In genomic region chr16:81318711-81319110, GRCh38 we compare ENCODE assay signal across 23 cellular contexts. TPM values are rescaled to one million over a fixed set of nuclear protein-coding genes. Genes with fewer than 3 reads are reported as not detected.
DNase-seq lines count a peak whose midpoint lies in the region; ATAC-seq and TF ChIP-seq lines count a peak whose summit lies in the region.
"Had no signal": no experiment of that assay in that cellular context is flagged by ENCODE, and none has a peak within 500 bp of the region (broad histone marks: within the 10 kb centered on the region; RNA-seq: fewer than 3 reads in every experiment).

No MANE protein-coding gene starts in this region.

- no peak for ATAC-seq in heart right ventricle
- no peak for ATAC-seq in naive thymus-derived CD8-positive, alpha-beta T cell
- ATAC-seq: stimulated activated naive CD8-positive, alpha-beta T cell treated with anti-CD3 and anti-CD28 coated beads, Interleukin-15, Interleukin-2, amounts not matched to agents 100 U/mL and 50 U/mL, for 24 hours had no signal

- peaks cover 0 to 5% (median 0%) of the 10 kb centered on the region in 3 donors for H3K36me3 Mint-ChIP-seq in naive thymus-derived CD8-positive, alpha-beta T cell
- H3K36me3 Mint-ChIP-seq: immature natural killer cell had no signal

- no peak for TF ChIP-seq CTCF in HEK293 (tag by site-specific recombination; IDR thresholded peaks at IDR 0.05)
- TF ChIP-seq CTCF in choroid plexus epithelial cell (conservative IDR thresholded peaks at IDR 0.05; ENCODE audit: low read depth, low read length): no peak
- no peak for TF ChIP-seq CTCF in smooth muscle cell (IDR thresholded peaks at IDR 0.05; ENCODE audit: borderline replicate concordance, insufficient read depth, poor library complexity, severe bottlenecking)
- TF ChIP-seq CTCF in heart right ventricle (IDR thresholded peaks at IDR 0.05): no peak

- no peaks in the 10 kb centered on the region for H3K27me3 ChIP-seq in smooth muscle cell (ENCODE audit: low read depth)
- H3K27me3 ChIP-seq in heart right ventricle: no peaks in the 10 kb centered on the region
- H3K27me3 ChIP-seq: tibial artery had no signal

- H2AFZ ChIP-seq in smooth muscle cell (ENCODE audit: low read depth): no peak overlapping the region
- H2AFZ ChIP-seq: PC-9 had no signal

- no peaks in the 10 kb centered on the region for H3K36me3 ChIP-seq in HEK293 (ENCODE audit: control insufficient read depth in 2 of 2, insufficient read depth in 1 of 2, low read length in 2 of 2)
- H3K36me3 ChIP-seq in smooth muscle cell (ENCODE audit: low read depth): no peaks in the 10 kb centered on the region
- no peaks in the 10 kb centered on the region for H3K36me3 ChIP-seq in heart right ventricle
- H3K36me3 ChIP-seq: tibial artery had no signal

- no peak overlapping the region for H3K27ac Mint-ChIP-seq in naive thymus-derived CD8-positive, alpha-beta T cell
- H3K27ac Mint-ChIP-seq: activated naive CD8-positive, alpha-beta T cell treated with anti-CD3 and anti-CD28 coated beads for 36 hours; activated T-helper 1 cell treated with anti-CD3 and anti-CD28 coated beads, Interleukin-12 subunit alpha, Interleukin-12 subunit beta, Interleukin-2, Interleukin-4 antibody, amounts not matched to agents 30 ng/mL and 10 ng/mL and 1 ng/mL, durations not matched to agents 14 hours and 24 hours and 36 hours; immature natural killer cell had no signal

- peaks cover 70% of the 10 kb centered on the region for H3K79me2 ChIP-seq in smooth muscle cell (ENCODE audit: low read depth)

- intact Hi-C loops in posterior cingulate gyrus (cut with DNase I): loop anchor here (5.0 to 10.0 kb wide), 3 partner anchors 114 to 314 kb away; partner anchors contain the start of genes CENPN, CMC2 and GCSH
- intact Hi-C loops in heart right ventricle (cut with DNase I): loop anchor here in 5 of 10 donors (5.0 to 10.0 kb wide), 5 partner anchors 94 to 284 kb away; partner anchors contain the start of gene ATMIN (in 1 of the 5)

- peaks cover 17 to 61% (median 35%) of the 10 kb centered on the region in 4 donors for H3K4me1 Mint-ChIP-seq in naive thymus-derived CD8-positive, alpha-beta T cell

- H3K4me1 ChIP-seq in HEK293 (ENCODE audit: control insufficient read depth, insufficient read depth, low read length) (peaks cover 15% of the 10 kb centered on the region), smooth muscle cell (ENCODE audit: low read depth) (peaks cover 10% of the 10 kb centered on the region), heart right ventricle (peaks cover 0 to 53% (median 20%) of the 10 kb centered on the region in 9 donors)

- peaks cover 74% of the 10 kb centered on the region for H4K20me1 ChIP-seq in smooth muscle cell (ENCODE audit: low read depth)

- no peak overlapping the region for H3K4me2 ChIP-seq in smooth muscle cell

- H3K27ac ChIP-seq in HEK293 (ENCODE audit: extremely low read depth, low read depth, low read length): no peak overlapping the region
- H3K27ac ChIP-seq in smooth muscle cell (ENCODE audit: low read depth): peak overlapping the region; percentile 80
- H3K27ac ChIP-seq in heart right ventricle: no peak overlapping the region
- H3K27ac ChIP-seq: 22Rv1, C4-2B, PC-9, tibial artery had no signal

- 83% methylated on average over 7 of the region's 7 CpGs for WGBS in smooth muscle cell (ENCODE audit: low lambda C conversion rate)
- 79 to 85% methylated on average over 7 of the region's 7 CpGs for WGBS in heart right ventricle, 2 donors

- no peak overlapping the region for H3K4me3 Mint-ChIP-seq in naive thymus-derived CD8-positive, alpha-beta T cell
- H3K4me3 Mint-ChIP-seq: activated naive CD8-positive, alpha-beta T cell treated with anti-CD3 and anti-CD28 coated beads for 36 hours had no signal

- no peaks in the 10 kb centered on the region for H3K9me3 Mint-ChIP-seq in naive thymus-derived CD8-positive, alpha-beta T cell
- H3K9me3 Mint-ChIP-seq: activated naive CD8-positive, alpha-beta T cell treated with anti-CD3 and anti-CD28 coated beads for 36 hours; activated T-helper 1 cell treated with anti-CD3 and anti-CD28 coated beads, Interleukin-12 subunit alpha, Interleukin-12 subunit beta, Interleukin-2, Interleukin-4 antibody, amounts not matched to agents 30 ng/mL and 10 ng/mL and 1 ng/mL, durations not matched to agents 14 hours and 24 hours and 36 hours; immature natural killer cell had no signal

- DNase-seq in DMS 273 (lab: John Stamatoyannopoulos, UW; ENCODE audit: unreplicated experiment): peak; percentile 4
- DNase-seq in DMS 273 treated with DMSO at 0.1 percent for 48 hours (lab: John Stamatoyannopoulos, UW): no peak
- DNase-seq in choroid plexus epithelial cell (ENCODE audit: low read depth): no peak
- no peak for DNase-seq in smooth muscle cell (lab: John Stamatoyannopoulos, UW; ENCODE audit: unreplicated experiment)
- no peak for DNase-seq in posterior cingulate gyrus
- DNase-seq in heart right ventricle: no peak
- DNase-seq in naive thymus-derived CD8-positive, alpha-beta T cell: no peak
- DNase-seq: activated CD4-positive, alpha-beta T cell treated with anti-CD3 and anti-CD28 coated beads for 1 hour; activated naive CD8-positive, alpha-beta T cell treated with anti-CD3 and anti-CD28 coated beads for 36 hours; head of caudate nucleus; immature natural killer cell; NCI-H1436 treated with DMSO at 0.1 percent for 48 hours; NCI-H2171 treated with DMSO at 0.1 percent for 48 hours; NCI-H748 treated with DMSO at 0.1 percent for 48 hours; occipital lobe; stimulated activated CD4-positive, alpha-beta T cell treated with anti-CD3 and anti-CD28 coated beads, Interleukin-2, amount 100 ng/mL, for 24 hours; stimulated activated naive CD8-positive, alpha-beta T cell treated with anti-CD3 and anti-CD28 coated beads, Interleukin-15, Interleukin-2, amounts not matched to agents 100 U/mL and 50 U/mL, for 24 hours; tibial artery had no signal

- H3K9me3 ChIP-seq in HEK293 (ENCODE audit: control insufficient read depth, insufficient read depth, low read depth, low read length): no peaks in the 10 kb centered on the region
- no peaks in the 10 kb centered on the region for H3K9me3 ChIP-seq in smooth muscle cell (replicated peaks; ENCODE audit: low read depth)
- no peaks in the 10 kb centered on the region for H3K9me3 ChIP-seq in heart right ventricle
- H3K9me3 ChIP-seq: tibial artery had no signal

- POLR2A ChIA-PET in HEK293 (lab: Yijun Ruan, JAX): no interaction called here
- POLR2A ChIA-PET in naive thymus-derived CD8-positive, alpha-beta T cell (lab: Charles Lee): no interaction called here

- no peaks in the 10 kb centered on the region for H3F3A ChIP-seq in smooth muscle cell (ENCODE audit: low read depth)

- CTCF ChIA-PET in HEK293 (lab: Yijun Ruan, JAX): interaction anchor here (0.6 to 1.4 kb wide), 6 partner anchors 8 to 129 kb away, joined by 3 to 7 read pairs (median 4); no protein-coding TSS in a partner anchor

- no peak overlapping the region for H3K4me3 ChIP-seq in HEK293 (ENCODE audit: low read depth, low read length)
- H3K4me3 ChIP-seq in choroid plexus epithelial cell (ENCODE audit: low read depth, low read length): peak overlapping the region; percentile 1
- H3K4me3 ChIP-seq in smooth muscle cell: no peak overlapping the region
- no peak overlapping the region for H3K4me3 ChIP-seq in heart right ventricle
- H3K4me3 ChIP-seq: PC-9, tibial artery had no signal

- H3K9ac ChIP-seq in smooth muscle cell (ENCODE audit: low read depth): no peak overlapping the region

- H3K27me3 Mint-ChIP-seq in naive thymus-derived CD8-positive, alpha-beta T cell: no peaks in the 10 kb centered on the region
- H3K27me3 Mint-ChIP-seq: activated naive CD8-positive, alpha-beta T cell treated with anti-CD3 and anti-CD28 coated beads for 36 hours had no signal

TF ChIP-seq in HEK293, 187 proteins besides CTCF, POLR2A, EP300 and RAD21:
- TF ChIP-seq ZNF146 (tag by site-specific recombination; IDR thresholded peaks at IDR 0.05) (no peak), ZNF76 (tag by site-specific recombination; IDR thresholded peaks at IDR 0.05; ENCODE audit: borderline replicate concordance, low read depth) (peak; percentile 35; the same call in 1 of the 2 replicates), ZBTB44 (tag by site-specific recombination; IDR thresholded peaks at IDR 0.05) (peak; percentile 44; the same call in 1 of the 2 replicates), GLIS1 (tag by site-specific recombination; IDR thresholded peaks at IDR 0.05) (peak; percentile 62), ZBTB48 (tag by site-specific recombination; IDR thresholded peaks at IDR 0.05) (peak; percentile 71), IKZF3 (tag by site-specific recombination; IDR thresholded peaks at IDR 0.05) (peak; percentile 56), ZNF138 (tag by site-specific recombination; IDR thresholded peaks at IDR 0.05; ENCODE audit: borderline replicate concordance) (no peak), GLIS2 (tag by site-specific recombination; IDR thresholded peaks at IDR 0.05) (peak; percentile 45; the same call in 1 of the 2 replicates), ZIC2 (tag by site-specific recombination; IDR thresholded peaks at IDR 0.05) (peak; percentile 80)

RNA-seq across cellular contexts. Expression of gene GAN, which starts 3.9 kb away (rescaled TPM):
- total RNA-seq in smooth muscle cell: 14.6 and 16.3 TPM in 2 replicates
- polyA plus RNA-seq in smooth muscle cell: 1.2 and 1.6 TPM in 2 replicates
- total RNA-seq in heart right ventricle: 10 to 100 TPM in 8 of 10 donors, 1 to 10 TPM in 2; 9.7 to 17.7 (median 12.8) TPM
- polyA plus RNA-seq in heart right ventricle: 1 to 10 TPM in 1 of 2 donors, under 1 TPM in 1; 0.94 to 2.3 TPM
- 10 to 100 TPM; 11.3 to 12.0 TPM for total RNA-seq in naive thymus-derived CD8-positive, alpha-beta T cell
- 1 to 10 TPM; 2.1 to 2.5 (median 2.2) TPM for polyA plus RNA-seq in naive thymus-derived CD8-positive, alpha-beta T cell
